In the genomic region with DNA sequence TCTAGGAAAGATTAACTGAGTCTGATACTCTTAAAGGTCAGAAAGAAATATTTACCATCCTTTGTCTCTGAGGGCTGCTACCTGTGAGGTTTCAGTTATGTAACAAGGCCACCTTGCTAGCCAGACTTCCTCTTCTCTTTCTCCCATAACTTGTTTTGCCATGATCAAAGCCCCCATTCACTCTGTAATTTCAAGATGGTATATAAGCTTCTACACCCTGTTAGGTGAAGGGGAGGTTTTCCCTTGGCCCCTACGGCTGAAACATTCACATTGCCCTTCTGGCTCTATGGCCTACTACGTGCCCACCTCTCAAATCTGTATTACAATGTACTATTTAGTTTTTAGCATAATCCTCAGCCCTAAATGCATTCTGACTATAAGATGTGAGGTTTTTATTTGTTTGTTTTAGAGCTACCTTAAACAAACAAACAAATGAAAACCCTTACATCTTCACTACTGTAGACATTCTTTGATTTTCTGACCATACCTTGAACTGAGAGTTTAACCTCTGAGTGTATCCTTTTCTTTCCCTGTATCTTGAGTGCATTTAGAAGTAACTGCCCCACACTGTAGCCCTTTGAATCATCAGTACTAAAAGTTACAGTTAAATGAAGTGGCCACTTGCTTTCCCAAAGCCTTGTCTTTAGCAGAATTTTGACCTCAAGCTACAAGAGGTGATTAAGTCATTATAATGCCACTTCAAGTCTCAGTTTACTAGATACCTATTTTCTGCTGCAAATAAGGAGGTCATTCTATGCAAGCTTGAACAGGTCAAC, we compare ENCODE assay signal across 18 cellular contexts.
DNase-seq lines count a peak whose midpoint lies in the region; ATAC-seq lines count a peak whose summit lies in the region.
"Had no signal": no experiment of that assay in that cellular context is flagged by ENCODE, and none has a peak within 500 bp of the region (broad histone marks: within the 10 kb centered on the region; RNA-seq: fewer than 3 reads in every experiment).

No MANE protein-coding gene starts in this region.

- peak overlapping the region; percentile 89 for H3K4me3 Mint-ChIP-seq in activated naive CD4-positive, alpha-beta T cell treated with anti-CD3 and anti-CD28 coated beads, Interleukin-2, amount 50 U/mL, for 24 hours
- peak overlapping the region; percentile 88 for H3K4me3 Mint-ChIP-seq in activated naive CD8-positive, alpha-beta T cell
- H3K4me3 Mint-ChIP-seq in stimulated activated naive CD8-positive, alpha-beta T cell treated with anti-CD3 and anti-CD28 coated beads, Interleukin-15, amount 100 ng/mL, for 72 hours = peak overlapping the region; percentile 86 to 90
- H3K4me3 Mint-ChIP-seq: neural crest cell had no signal

- no peaks in the 10 kb centered on the region for H3K27me3 Mint-ChIP-seq in activated naive CD4-positive, alpha-beta T cell treated with anti-CD3 and anti-CD28 coated beads, Interleukin-2, amount 50 U/mL, for 24 hours
- no peaks in the 10 kb centered on the region for H3K27me3 Mint-ChIP-seq in activated naive CD8-positive, alpha-beta T cell
- H3K27me3 Mint-ChIP-seq in stimulated activated naive CD8-positive, alpha-beta T cell treated with anti-CD3 and anti-CD28 coated beads, Interleukin-15, amount 100 ng/mL, for 72 hours = no peaks in the 10 kb centered on the region

- DNase-seq in activated naive CD4-positive, alpha-beta T cell treated with anti-CD3 and anti-CD28 coated beads, Interleukin-2, amount 50 U/mL, for 16 hours = no peak
- peak; percentile 47 for DNase-seq in Jurkat, Clone E6-1 (ENCODE audit: low read depth, low spot score)
- no peak for DNase-seq in stimulated activated naive CD8-positive, alpha-beta T cell treated with anti-CD3 and anti-CD28 coated beads, Interleukin-15, amount 100 ng/mL, for 72 hours
- no peak for DNase-seq in NCI-H128 (lab: John Stamatoyannopoulos, UW; ENCODE audit: unreplicated experiment)
- DNase-seq: COR-L47; islet precursor cell; Karpas-422; NCI-H1048; NCI-H345; NCI-H82; SHP77 treated with DMSO at 0.1 percent for 48 hours; stimulated activated CD8-positive, alpha-beta memory T cell treated with anti-CD3 and anti-CD28 coated beads, Interleukin-4, amount 100 ng/mL, for 48 hours had no signal

- H3K36me3 Mint-ChIP-seq in activated naive CD4-positive, alpha-beta T cell treated with anti-CD3 and anti-CD28 coated beads, Interleukin-2, amount 50 U/mL, for 24 hours = peaks cover 3% of the 10 kb centered on the region
- H3K36me3 Mint-ChIP-seq in activated naive CD8-positive, alpha-beta T cell = peaks cover 25% of the 10 kb centered on the region

- H3K9me3 Mint-ChIP-seq in activated naive CD4-positive, alpha-beta T cell treated with anti-CD3 and anti-CD28 coated beads, Interleukin-2, amount 50 U/mL, for 24 hours = peaks cover 8% of the 10 kb centered on the region
- peaks cover 7% of the 10 kb centered on the region for H3K9me3 Mint-ChIP-seq in activated naive CD8-positive, alpha-beta T cell (ENCODE audit: low read depth)
- peaks cover 10 to 19% of the 10 kb centered on the region in 2 donors for H3K9me3 Mint-ChIP-seq in stimulated activated naive CD8-positive, alpha-beta T cell treated with anti-CD3 and anti-CD28 coated beads, Interleukin-15, amount 100 ng/mL, for 72 hours
- H3K9me3 Mint-ChIP-seq: neural crest cell had no signal

- H3K4me1 Mint-ChIP-seq in activated naive CD4-positive, alpha-beta T cell treated with anti-CD3 and anti-CD28 coated beads, Interleukin-2, amount 50 U/mL, for 24 hours = peaks cover 80% of the 10 kb centered on the region
- H3K4me1 Mint-ChIP-seq in activated naive CD8-positive, alpha-beta T cell (ENCODE audit: low read depth) = peaks cover 89% of the 10 kb centered on the region
- peaks cover 53% of the 10 kb centered on the region for H3K4me1 Mint-ChIP-seq in stimulated activated naive CD8-positive, alpha-beta T cell treated with anti-CD3 and anti-CD28 coated beads, Interleukin-15, amount 100 ng/mL, for 72 hours

- H3K4me3 ChIP-seq in Jurkat, Clone E6-1 (ENCODE audit: low read length) = peak overlapping the region; percentile 24
- H3K4me3 ChIP-seq: coronary artery, suprapubic skin had no signal

- peak overlapping the region; percentile 98 for H3K27ac Mint-ChIP-seq in activated naive CD4-positive, alpha-beta T cell treated with anti-CD3 and anti-CD28 coated beads, Interleukin-2, amount 50 U/mL, for 24 hours
- peak overlapping the region; percentile 97 for H3K27ac Mint-ChIP-seq in activated naive CD8-positive, alpha-beta T cell
- peak overlapping the region; percentile 89 to 98 for H3K27ac Mint-ChIP-seq in stimulated activated naive CD8-positive, alpha-beta T cell treated with anti-CD3 and anti-CD28 coated beads, Interleukin-15, amount 100 ng/mL, for 72 hours

- peak; percentile 51 for ATAC-seq in stimulated activated naive CD8-positive, alpha-beta T cell treated with anti-CD3 and anti-CD28 coated beads, Interleukin-15, amount 100 ng/mL, for 72 hours
- ATAC-seq in GM18517 (IDR thresholded peaks at IDR 0.05; ENCODE audit: unreplicated experiment) = no peak
